ENCODE assay signal across 1 cellular context in genomic region chr6:32177182-32177787, GRCh38.
TF ChIP-seq lines count a peak whose summit lies in the region.

No MANE protein-coding gene starts in this region.

TF ChIP-seq in liver, 16 proteins besides CTCF, POLR2A, EP300 and RAD21 (continued from another document):
- TF ChIP-seq HNF4G (IDR thresholded peaks at IDR 0.05) (no peak), ATF3 (IDR thresholded peaks at IDR 0.05) (no peak), YY1 (IDR thresholded peaks at IDR 0.05) (peak; percentile 97), EGR1 (IDR thresholded peaks at IDR 0.05; ENCODE audit: low read depth in 2 of 2) (no peak)
